Comparison of ENCODE assay signal across 8 cellular contexts in genomic region chr6:158249437-158249836, GRCh38.
"Had no signal": no experiment of that assay in that cellular context is flagged by ENCODE, and none has a peak within 500 bp of the region (broad histone marks: within the 10 kb centered on the region; RNA-seq: fewer than 3 reads in every experiment).

No MANE protein-coding gene starts in this region.

- H3K27ac ChIP-seq: HL-60 had no signal

- ATAC-seq: GM23338 had no signal

- DNase-seq: H9, HCEC 1CT, HFFc6, KBM-7 had no signal

- H3K4me3 ChIP-seq: GM23338 had no signal

- FAIRE-seq: H1, H54 had no signal
